In the genomic region with DNA sequence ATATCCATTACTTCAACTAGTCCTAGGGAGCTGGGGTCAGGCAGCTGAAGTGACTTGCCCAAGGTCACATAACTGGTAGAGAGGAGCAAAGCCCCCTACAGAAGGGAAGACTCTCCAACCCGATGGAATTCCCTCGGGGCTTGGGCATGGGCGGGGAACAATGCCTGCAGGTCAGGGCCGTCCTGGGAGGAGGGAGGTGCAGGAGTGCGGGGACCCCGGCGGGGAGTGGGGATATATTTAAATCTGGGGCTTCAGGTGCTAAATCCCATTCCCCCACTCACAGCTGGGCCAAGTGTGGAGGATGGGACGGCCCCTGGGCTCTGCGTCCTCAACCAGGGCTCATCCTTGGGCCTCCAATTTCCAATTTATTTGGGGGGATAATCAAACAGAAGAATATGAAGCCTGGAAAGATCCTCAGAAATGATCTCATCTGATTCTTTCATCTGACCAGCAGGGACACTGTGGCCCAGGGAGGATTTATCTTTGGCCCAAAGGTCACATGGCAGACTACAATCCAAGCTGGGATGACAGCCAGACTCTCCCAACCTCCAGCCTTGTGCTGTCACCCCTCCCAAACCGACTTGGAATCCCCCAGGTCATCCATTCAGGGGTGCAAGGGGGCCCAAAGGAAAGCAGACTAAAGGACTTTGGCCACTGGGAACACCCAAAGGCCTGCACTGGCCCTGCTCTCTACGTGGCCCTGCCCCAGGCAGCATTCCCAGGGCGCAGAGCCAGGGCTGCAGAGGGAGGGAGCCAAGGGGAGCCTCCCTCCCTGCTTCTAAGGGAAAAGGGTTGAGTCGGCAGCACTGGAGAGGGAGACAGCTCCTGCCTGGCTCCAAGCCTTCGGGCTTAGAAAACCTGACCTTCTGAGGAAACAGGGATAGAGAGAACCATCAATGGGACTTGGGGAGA, we compare ENCODE assay signal across 8 cellular contexts. TPM values are rescaled to one million over a fixed set of nuclear protein-coding genes. Genes with fewer than 3 reads are reported as not detected.
DNase-seq lines count a peak whose midpoint lies in the region; ATAC-seq and TF ChIP-seq lines count a peak whose summit lies in the region.

No MANE protein-coding gene starts in this region.

- peak overlapping the region; percentile 37 for H4K91ac ChIP-seq in mesenchymal stem cell (ENCODE audit: low read length)

- H3K14ac ChIP-seq in mesenchymal stem cell (ENCODE audit: low read length in 2 of 2): no peak overlapping the region

- H3K27me3 ChIP-seq in mesenchymal stem cell (ENCODE audit: control insufficient read depth in 1 of 2, insufficient read depth in 1 of 2, low read length in 2 of 2): no peaks in the 10 kb centered on the region

- no peak overlapping the region for H3K23ac ChIP-seq in mesenchymal stem cell (ENCODE audit: low read length in 2 of 2)

- no peaks in the 10 kb centered on the region for H3K9me3 ChIP-seq in mesenchymal stem cell (ENCODE audit: control insufficient read depth, low read length)

- H3K36me3 ChIP-seq in mesenchymal stem cell (ENCODE audit: control insufficient read depth in 1 of 2, insufficient read depth in 2 of 2, low read depth in 1 of 2, low read length in 2 of 2): no peaks in the 10 kb centered on the region

- no peak overlapping the region for H2BK15ac ChIP-seq in mesenchymal stem cell (ENCODE audit: low read depth, poor library complexity, severe bottlenecking)

- H3K27ac ChIP-seq in coronary artery (peak overlapping the region; percentile 96 to 98), mesenchymal stem cell (ENCODE audit: low read length, poor library complexity, severe bottlenecking) (no peak overlapping the region)

- peaks cover 26% of the 10 kb centered on the region for H3K4me1 ChIP-seq in mesenchymal stem cell (ENCODE audit: control insufficient read depth, insufficient read depth, low read depth, low read length)

- H3K4me3 ChIP-seq in AG04449 (ENCODE audit: low read depth, low read length): no peak overlapping the region
- no peak overlapping the region for H3K4me3 ChIP-seq in coronary artery
- peak overlapping the region in 1 of 2 experiments; percentile 19 for H3K4me3 ChIP-seq in mesenchymal stem cell (ENCODE audit: insufficient read depth in 1 of 2, low read depth in 1 of 2, low read length in 2 of 2)

- no peak overlapping the region for H2BK5ac ChIP-seq in mesenchymal stem cell (ENCODE audit: low read depth, low read length, poor library complexity, severe bottlenecking)

- no peak overlapping the region for H3K4me2 ChIP-seq in mesenchymal stem cell (ENCODE audit: low read length, poor library complexity, severe bottlenecking)

- CTCF ChIA-PET in AG04449 (lab: Yijun Ruan, JAX): interaction anchor here (0.5 to 8.0 kb wide), 17 partner anchors 8 to 178 kb away, joined by 3 to 199 read pairs (median 6); a partner anchor contains a TSS

- H2BK120ac ChIP-seq in mesenchymal stem cell (ENCODE audit: low read depth, low read length): no peak overlapping the region

- H2AK5ac ChIP-seq in mesenchymal stem cell (ENCODE audit: low read length, severe bottlenecking): peak overlapping the region; percentile 1

- POLR2A ChIA-PET in AG04449 (lab: Yijun Ruan, JAX): no interaction called here

- H3K4ac ChIP-seq in mesenchymal stem cell (ENCODE audit: low read depth in 1 of 2, low read length in 2 of 2): no peak overlapping the region

- peak overlapping the region; percentile 68 for H3K9ac ChIP-seq in mesenchymal stem cell (ENCODE audit: low read length)

- peaks cover 2% of the 10 kb centered on the region for H3K79me1 ChIP-seq in mesenchymal stem cell (replicated peaks; ENCODE audit: low read length, poor library complexity, severe bottlenecking)

- H2BK12ac ChIP-seq in mesenchymal stem cell (ENCODE audit: low read length in 2 of 2): peak overlapping the region in 1 of 2 experiments; percentile 39

- peak overlapping the region in 1 of 2 experiments; percentile 41 for H3K18ac ChIP-seq in mesenchymal stem cell (ENCODE audit: low read depth in 1 of 2, low read length in 2 of 2)

- no peak overlapping the region for H4K8ac ChIP-seq in mesenchymal stem cell (ENCODE audit: low read length)

- TF ChIP-seq CTCF in AG04449 (IDR thresholded peaks at IDR 0.05; ENCODE audit: insufficient read depth, low read length, missing control alignments): no peak
- no peak for TF ChIP-seq CTCF in coronary artery (IDR thresholded peaks at IDR 0.05)

- WGBS in mesenchymal stem cell: 71% methylated on average over 12 of the region's 14 CpGs

- ATAC-seq in GM18511 (IDR thresholded peaks at IDR 0.05; ENCODE audit: unreplicated experiment) (no peak), HG02981 (IDR thresholded peaks at IDR 0.05; ENCODE audit: unreplicated experiment) (no peak), HG03045 (IDR thresholded peaks at IDR 0.05; ENCODE audit: unreplicated experiment) (no peak)

- no peak overlapping the region for H2AFZ ChIP-seq in mesenchymal stem cell (ENCODE audit: low read depth, low read length)

- DNase-seq in AG04449 (ENCODE audit: low read depth, low spot score) (peak; percentile 41), HuH-7.5 (ENCODE audit: low spot score) (peak; percentile 64), coronary artery (ENCODE audit: low spot score) (peak; percentile 89), mesenchymal stem cell (peak; percentile 82), NCI-H1048 (lab: John Stamatoyannopoulos, UW) (no peak)

RNA-seq across cellular contexts. Expression of a gene that starts 8.7 kb away (rescaled TPM):
- 38.2 TPM for polyA plus RNA-seq in mesenchymal stem cell (2013, experiment 1 of 2)
- 37.9 TPM for polyA plus RNA-seq in mesenchymal stem cell (2013, experiment 2 of 2)

RNA-seq across cellular contexts. Expression of a gene that starts 15.5 kb away (rescaled TPM):
- not detected for polyA plus RNA-seq in mesenchymal stem cell (2013, experiment 1 of 2)
- polyA plus RNA-seq in mesenchymal stem cell (2013, experiment 2 of 2): not detected

RNA-seq across cellular contexts. Expression of a gene that starts 47.1 kb away (rescaled TPM):
- 4.9 TPM for polyA plus RNA-seq in mesenchymal stem cell (2013, experiment 1 of 2)
- polyA plus RNA-seq in mesenchymal stem cell (2013, experiment 2 of 2): 5.1 TPM

RNA-seq across cellular contexts. Expression of a gene that starts 47.3 kb away (rescaled TPM):
- polyA plus RNA-seq in mesenchymal stem cell (2013, experiment 1 of 2): 121 TPM
- polyA plus RNA-seq in mesenchymal stem cell (2013, experiment 2 of 2): 117 TPM
